17 cellular contexts compared by ENCODE assay signal in the genomic region with DNA sequence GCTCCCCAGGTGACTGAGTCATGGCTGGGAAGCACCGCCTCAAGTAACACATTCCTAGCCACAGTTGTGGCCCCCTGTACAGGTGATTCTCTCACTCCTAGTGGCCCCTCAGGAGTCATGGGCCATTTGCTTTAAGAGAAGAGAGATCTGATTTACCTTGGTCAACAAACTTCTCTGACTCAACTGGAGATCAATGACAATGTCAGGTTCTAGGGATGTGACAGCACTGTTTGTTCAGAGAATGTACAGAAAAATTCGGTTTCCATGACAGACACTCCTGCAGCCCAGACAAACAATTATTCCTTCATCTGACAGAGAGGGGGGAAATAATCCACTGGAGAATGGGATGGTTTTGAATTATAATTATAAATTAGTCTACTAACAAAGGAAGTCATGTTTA. TPM values are rescaled to one million over a fixed set of nuclear protein-coding genes. Genes with fewer than 3 reads are reported as not detected.
A peak's percentile ranks its signal among the peaks of the same experiment; 100 is the strongest.
DNase-seq lines count a peak whose midpoint lies in the region; ATAC-seq and TF ChIP-seq lines count a peak whose summit lies in the region.
"Had no signal": no experiment of that assay in that cellular context is flagged by ENCODE, and none has a peak within 500 bp of the region (broad histone marks: within the 10 kb centered on the region; RNA-seq: fewer than 3 reads in every experiment).

No MANE protein-coding gene starts in this region.

- peaks cover 89% of the 10 kb centered on the region for H3K79me2 ChIP-seq in KMS-11 (ENCODE audit: insufficient read depth, low read depth)

- peak overlapping the region; percentile 76 for H3K4me2 ChIP-seq in KMS-11

- no peaks in the 10 kb centered on the region for H3K27me3 ChIP-seq in KMS-11 (ENCODE audit: insufficient read depth, low read depth)
- H3K27me3 ChIP-seq in naive thymus-derived CD4-positive, alpha-beta T cell (ENCODE audit: control insufficient read depth in 2 of 2, insufficient read depth in 2 of 2, low read length in 2 of 2) = no peaks in the 10 kb centered on the region
- H3K27me3 ChIP-seq: cardiac muscle cell, gastroesophageal sphincter, suprapubic skin had no signal

- intact Hi-C loops in activated T-helper 2 cell treated with anti-CD3 and anti-CD28 coated beads, Interferon-gamma antibody, Interleukin-2, Interleukin-4, amounts not matched to agents 10 μg/mL and 5 μg/mL and 100 μg/mL, durations not matched to agents 14 hours and 24 hours and 36 hours (cut with micrococcal nuclease) = loop anchor here (1.0 kb wide), 1 partner anchor 10 kb away; a partner anchor contains a TSS
- intact Hi-C loops in naive thymus-derived CD4-positive, alpha-beta T cell (cut with micrococcal nuclease) = loop anchor here (2.0 kb wide), 3 partner anchors 13 to 53 kb away; no protein-coding TSS in a partner anchor

- H3K36me3 Mint-ChIP-seq in activated T-helper 2 cell treated with anti-CD3 and anti-CD28 coated beads, Interferon-gamma antibody, Interleukin-2, Interleukin-4, amounts not matched to agents 10 μg/mL and 5 μg/mL and 100 μg/mL, durations not matched to agents 14 hours and 24 hours and 36 hours (ENCODE audit: low read depth) = peaks cover 82% of the 10 kb centered on the region
- peaks cover 5 to 54% (median 11%) of the 10 kb centered on the region in 5 donors for H3K36me3 Mint-ChIP-seq in naive thymus-derived CD4-positive, alpha-beta T cell

- H3K4me3 ChIP-seq in KMS-11 (IDR thresholded peaks at IDR 0.05; ENCODE audit: insufficient read depth, low read depth, low read length) = no peak overlapping the region
- H3K4me3 ChIP-seq in naive thymus-derived CD4-positive, alpha-beta T cell (ENCODE audit: low read length) = no peak overlapping the region
- H3K4me3 ChIP-seq: cardiac muscle cell, gastroesophageal sphincter, suprapubic skin had no signal

- H3K9me3 Mint-ChIP-seq in activated T-helper 2 cell treated with anti-CD3 and anti-CD28 coated beads, Interferon-gamma antibody, Interleukin-2, Interleukin-4, amounts not matched to agents 10 μg/mL and 5 μg/mL and 100 μg/mL, durations not matched to agents 14 hours and 24 hours and 36 hours = no peaks in the 10 kb centered on the region
- peaks cover 0 to 5% (median 0%) of the 10 kb centered on the region in 11 donors for H3K9me3 Mint-ChIP-seq in naive thymus-derived CD4-positive, alpha-beta T cell

- no peak for TF ChIP-seq CTCF in KMS-11 (conservative IDR thresholded peaks at IDR 0.05; ENCODE audit: low read depth, low read length)

- DNase-seq in NCI-H748 (lab: John Stamatoyannopoulos, UW; ENCODE audit: unreplicated experiment) (peak; percentile 21), NCI-H748 treated with DMSO at 0.1 percent for 48 hours (lab: John Stamatoyannopoulos, UW) (no peak), AG08396 (ENCODE audit: low spot score) (no peak)
- DNase-seq in activated T-helper 2 cell treated with anti-CD3 and anti-CD28 coated beads, Interferon-gamma antibody, Interleukin-2, Interleukin-4, amounts not matched to agents 10 μg/mL and 5 μg/mL and 100 μg/mL, durations not matched to agents 14 hours and 24 hours and 36 hours (ENCODE audit: low spot score) = no peak
- no peak for DNase-seq in naive thymus-derived CD4-positive, alpha-beta T cell
- no peak for DNase-seq in stimulated activated CD4-positive, alpha-beta T cell treated with anti-CD3 and anti-CD28 coated beads, Interleukin-2, amount 100 ng/mL, for 48 hours
- DNase-seq: activated effector memory CD4-positive, alpha-beta T cell treated with anti-CD3 and anti-CD28 coated beads, Interleukin-2, amount 50 U/mL, for 16 hours; HCEC 1CT; Kasumi-1; mesendoderm; NCI-H2029 had no signal

- H3K36me3 ChIP-seq in KMS-11 (ENCODE audit: insufficient read depth) = no peaks in the 10 kb centered on the region
- no peaks in the 10 kb centered on the region for H3K36me3 ChIP-seq in naive thymus-derived CD4-positive, alpha-beta T cell (ENCODE audit: control insufficient read depth in 2 of 3, insufficient read depth in 3 of 3, low read length in 3 of 3)
- H3K36me3 ChIP-seq: cardiac muscle cell, gastroesophageal sphincter had no signal

- H2AFZ ChIP-seq in KMS-11 (ENCODE audit: low read depth) = no peak overlapping the region

- no peaks in the 10 kb centered on the region for H4K20me1 ChIP-seq in KMS-11 (ENCODE audit: insufficient read depth)

- peak overlapping the region; percentile 99 for H3K27ac Mint-ChIP-seq in activated T-helper 2 cell treated with anti-CD3 and anti-CD28 coated beads, Interferon-gamma antibody, Interleukin-2, Interleukin-4, amounts not matched to agents 10 μg/mL and 5 μg/mL and 100 μg/mL, durations not matched to agents 14 hours and 24 hours and 36 hours
- H3K27ac Mint-ChIP-seq in naive thymus-derived CD4-positive, alpha-beta T cell = peak overlapping the region; percentile 9 to 97 (median 89)

- peak overlapping the region; percentile 95 for H3K27ac ChIP-seq in KMS-11
- H3K27ac ChIP-seq in naive thymus-derived CD4-positive, alpha-beta T cell (ENCODE audit: low read depth, low read length) = peak overlapping the region; percentile 64
- H3K27ac ChIP-seq: cardiac muscle cell, gastroesophageal sphincter, HL-60, suprapubic skin had no signal

- peaks cover 95% of the 10 kb centered on the region for H3K4me1 ChIP-seq in KMS-11 (ENCODE audit: low read depth, poor library complexity, severe bottlenecking)
- peaks cover 28 to 37% of the 10 kb centered on the region in 2 donors for H3K4me1 ChIP-seq in naive thymus-derived CD4-positive, alpha-beta T cell (ENCODE audit: control insufficient read depth in 2 of 2, insufficient read depth in 2 of 2, low read length in 2 of 2)

- no peaks in the 10 kb centered on the region for H3K27me3 Mint-ChIP-seq in activated T-helper 2 cell treated with anti-CD3 and anti-CD28 coated beads, Interferon-gamma antibody, Interleukin-2, Interleukin-4, amounts not matched to agents 10 μg/mL and 5 μg/mL and 100 μg/mL, durations not matched to agents 14 hours and 24 hours and 36 hours (ENCODE audit: low read depth)
- no peaks in the 10 kb centered on the region for H3K27me3 Mint-ChIP-seq in naive thymus-derived CD4-positive, alpha-beta T cell

- H3K4me3 Mint-ChIP-seq in activated T-helper 2 cell treated with anti-CD3 and anti-CD28 coated beads, Interferon-gamma antibody, Interleukin-2, Interleukin-4, amounts not matched to agents 10 μg/mL and 5 μg/mL and 100 μg/mL, durations not matched to agents 14 hours and 24 hours and 36 hours (ENCODE audit: low read depth) = peak overlapping the region; percentile 72
- peak overlapping the region in 7 of 10 donors; percentile 8 to 92 (median 81) for H3K4me3 Mint-ChIP-seq in naive thymus-derived CD4-positive, alpha-beta T cell

- CTCF ChIA-PET in naive thymus-derived CD4-positive, alpha-beta T cell (lab: Charles Lee) = interaction anchor here (1.4 kb wide), 1 partner anchor 57 kb away, joined by 5 read pairs; no protein-coding TSS in a partner anchor

- H3K9ac ChIP-seq in KMS-11 = peak overlapping the region; percentile 52

- H3K4me1 Mint-ChIP-seq in activated T-helper 2 cell treated with anti-CD3 and anti-CD28 coated beads, Interferon-gamma antibody, Interleukin-2, Interleukin-4, amounts not matched to agents 10 μg/mL and 5 μg/mL and 100 μg/mL, durations not matched to agents 14 hours and 24 hours and 36 hours (ENCODE audit: low read depth) = peaks cover 82% of the 10 kb centered on the region
- H3K4me1 Mint-ChIP-seq in naive thymus-derived CD4-positive, alpha-beta T cell = peaks cover 40 to 76% (median 51%) of the 10 kb centered on the region in 7 donors

- ATAC-seq in naive thymus-derived CD4-positive, alpha-beta T cell = no peak
- no peak for ATAC-seq in GM18867 (IDR thresholded peaks at IDR 0.05; ENCODE audit: unreplicated experiment)
- ATAC-seq: gastroesophageal sphincter had no signal

- H3K9me3 ChIP-seq in naive thymus-derived CD4-positive, alpha-beta T cell (ENCODE audit: control insufficient read depth in 2 of 3, low read length in 3 of 3) = no peaks in the 10 kb centered on the region
- H3K9me3 ChIP-seq: gastroesophageal sphincter, suprapubic skin had no signal

- POLR2A ChIA-PET in naive thymus-derived CD4-positive, alpha-beta T cell (lab: Charles Lee) = interaction anchor here (0.6 to 2.9 kb wide), 6 partner anchors 10 to 56 kb away, joined by 4 to 21 read pairs (median 5); a partner anchor contains a TSS

RNA-seq across cellular contexts. Expression of a gene that starts 9.8 kb away (rescaled TPM):
- total RNA-seq in activated T-helper 2 cell treated with anti-CD3 and anti-CD28 coated beads, Interferon-gamma antibody, Interleukin-2, Interleukin-4, amounts not matched to agents 10 μg/mL and 5 μg/mL and 100 μg/mL, durations not matched to agents 14 hours and 24 hours and 36 hours = 91.0 and 93.4 TPM in 2 replicates
- total RNA-seq in naive thymus-derived CD4-positive, alpha-beta T cell = 100 to 1,000 TPM in 1 of 5 experiments, 10 to 100 TPM in 4; 52.6 to 110 (median 62.9) TPM
- 10 to 100 TPM; 15.7 to 19.7 TPM for polyA plus RNA-seq in naive thymus-derived CD4-positive, alpha-beta T cell
